In genomic region chr12:92574911-92575570, GRCh38 we compare ENCODE assay signal across 14 cellular contexts.
DNase-seq lines count a peak whose midpoint lies in the region; ATAC-seq, FAIRE-seq and TF ChIP-seq lines count a peak whose summit lies in the region.
"Had no signal": no experiment of that assay in that cellular context is flagged by ENCODE, and none has a peak within 500 bp of the region (broad histone marks: within the 10 kb centered on the region; RNA-seq: fewer than 3 reads in every experiment).

No MANE protein-coding gene starts in this region.

- H3K4me3 Mint-ChIP-seq in activated T-helper 1 cell treated with anti-CD3 and anti-CD28 coated beads, Interleukin-12 subunit alpha, Interleukin-12 subunit beta, Interleukin-2, Interleukin-4 antibody, amounts not matched to agents 30 ng/mL and 10 ng/mL and 1 ng/mL, durations not matched to agents 14 hours and 24 hours and 36 hours, result no peak overlapping the region
- H3K4me3 Mint-ChIP-seq: memory B cell had no signal

- TF ChIP-seq CTCF in IMR-90 (conservative IDR thresholded peaks at IDR 0.05; ENCODE audit: low read depth, low read length), result no peak
- TF ChIP-seq CTCF in GM12878 (IDR thresholded peaks at IDR 0.05 in 2 of 3, conservative IDR thresholded peaks at IDR 0.05 in 1 of 3; ENCODE audit: control insufficient read depth in 2 of 3, extremely low read depth in 1 of 3, insufficient read depth in 1 of 3, low read depth in 3 of 3, low read length in 3 of 3), result no peak
- no peak for TF ChIP-seq CTCF in upper lobe of left lung (IDR thresholded peaks at IDR 0.05)
- no peak for TF ChIP-seq CTCF in GM13976 (IDR thresholded peaks at IDR 0.05; ENCODE audit: borderline replicate concordance, control extremely low read depth, extremely low read depth, insufficient read depth, missing control alignments)

- H2AK5ac ChIP-seq in IMR-90 (ENCODE audit: low read depth, low read length) (no peak overlapping the region; the same call in 1 of the 2 replicates), mesenchymal stem cell (ENCODE audit: low read length, severe bottlenecking) (no peak overlapping the region)

- no peak overlapping the region for H2BK15ac ChIP-seq in IMR-90 (ENCODE audit: low read depth, low read length)
- H2BK15ac ChIP-seq in mesenchymal stem cell (ENCODE audit: low read depth, poor library complexity, severe bottlenecking), result no peak overlapping the region

- H3K18ac ChIP-seq in IMR-90 (ENCODE audit: low read depth, low read length) (no peak overlapping the region), mesenchymal stem cell (ENCODE audit: low read depth in 1 of 2, low read length in 2 of 2) (peak overlapping the region in 1 of 2 experiments; percentile 91)

- no peak overlapping the region for H4K8ac ChIP-seq in IMR-90 (ENCODE audit: low read depth in 2 of 2, low read length in 2 of 2)
- H4K8ac ChIP-seq in mesenchymal stem cell (ENCODE audit: low read length), result no peak overlapping the region

- RAD21 ChIA-PET in GM12878 (lab: Charles Lee; ENCODE audit: unreplicated experiment), result interaction anchor here (0.7 to 2.2 kb wide), 10 partner anchors 9 to 1193 kb away, joined by 3 to 7 read pairs (median 4); no protein-coding TSS in a partner anchor

- BruUV-seq in IMR-90 (replicated peaks; lab: Mats Ljungman, UMichigan) (no TSS peak), GM12878 (replicated peaks; lab: Mats Ljungman, UMichigan) (no TSS peak)

- H4K20me1 ChIP-seq in IMR-90 (ENCODE audit: insufficient read depth, low read length) (no peaks in the 10 kb centered on the region), GM12878 (ENCODE audit: control insufficient read depth, insufficient read depth) (no peaks in the 10 kb centered on the region)

- H4K91ac ChIP-seq in IMR-90 (ENCODE audit: insufficient read depth, low read depth, low read length) (no peak overlapping the region), mesenchymal stem cell (ENCODE audit: low read length) (no peak overlapping the region)

- peaks cover 25% of the 10 kb centered on the region for H3K4me1 Mint-ChIP-seq in activated T-helper 1 cell treated with anti-CD3 and anti-CD28 coated beads, Interleukin-12 subunit alpha, Interleukin-12 subunit beta, Interleukin-2, Interleukin-4 antibody, amounts not matched to agents 30 ng/mL and 10 ng/mL and 1 ng/mL, durations not matched to agents 14 hours and 24 hours and 36 hours (ENCODE audit: low read depth)

- TF ChIP-seq RAD21 in IMR-90 (IDR thresholded peaks at IDR 0.05; ENCODE audit: low read length) (no peak), GM12878 (IDR thresholded peaks at IDR 0.05; ENCODE audit: insufficient read depth, low read depth, low read length) (no peak)

- in situ Hi-C loops in IMR-90 (cut with MboI; ENCODE audit: low sequenced_read_pairs) (loop anchor here (5.0 kb wide), 1 partner anchor 433 kb away; no protein-coding TSS in a partner anchor), GM12878 (cut with MboI) (loop anchor here (5.0 to 25.0 kb wide), 5 partner anchors 72 to 1188 kb away; partner anchors contain the start of gene BTG1), GM13976 (cut with MboI; ENCODE audit: low sequenced_read_pairs, unreplicated experiment) (loop anchor here (25.0 kb wide), 4 partner anchors 113 to 1188 kb away; no protein-coding TSS in a partner anchor)

- no peak overlapping the region for H3K9ac ChIP-seq in IMR-90 (ENCODE audit: low read depth, low read length)
- no peak overlapping the region for H3K9ac ChIP-seq in GM12878 (ENCODE audit: control insufficient read depth, insufficient read depth, low read length)
- no peak overlapping the region for H3K9ac ChIP-seq in mesenchymal stem cell (ENCODE audit: low read length)

- H3K4me3 ChIP-seq in IMR-90 (ENCODE audit: insufficient read depth, low read depth, low read length) (no peak overlapping the region), GM12878 (no peak overlapping the region), mesenchymal stem cell (ENCODE audit: insufficient read depth in 1 of 2, low read depth in 1 of 2, low read length in 2 of 2) (no peak overlapping the region), upper lobe of left lung (no peak overlapping the region)
- H3K4me3 ChIP-seq: pancreas, spleen had no signal

- ATAC-seq in IMR-90 (ENCODE audit: low read depth), result no peak
- peak; percentile 32 for ATAC-seq in GM12878
- ATAC-seq in upper lobe of left lung (ENCODE audit: low FRiP score in 2 of 2), result peak; percentile 45 to 49

- H3K4me1 ChIP-seq in IMR-90 (ENCODE audit: control insufficient read depth, insufficient read depth, low read length) (no peaks in the 10 kb centered on the region), GM12878 (ENCODE audit: control insufficient read depth, insufficient read depth, low read length) (0 out of 2 replicates have a peak, but pooled peaks cover 4% of the 10 kb centered on the region), mesenchymal stem cell (ENCODE audit: control insufficient read depth, insufficient read depth, low read depth, low read length) (peaks cover 3% of the 10 kb centered on the region), upper lobe of left lung (peaks cover 0 to 12% (median 3%) of the 10 kb centered on the region in 4 donors)

- H2BK20ac ChIP-seq in IMR-90 (ENCODE audit: low read depth, low read length), result no peak overlapping the region

- H3K27me3 ChIP-seq in IMR-90 (ENCODE audit: control insufficient read depth, insufficient read depth, low read length) (no peaks in the 10 kb centered on the region), GM12878 (replicated peaks in 1 of 2; ENCODE audit: control insufficient read depth in 2 of 2, insufficient read depth in 2 of 2, low read length in 1 of 2) (no peaks in the 10 kb centered on the region), mesenchymal stem cell (ENCODE audit: control insufficient read depth in 1 of 2, insufficient read depth in 1 of 2, low read length in 2 of 2) (no peaks in the 10 kb centered on the region), upper lobe of left lung (no peaks in the 10 kb centered on the region)
- H3K27me3 ChIP-seq: pancreas, spleen had no signal

- FAIRE-seq in GM12878 (lab: Jason Lieb, UNC), result no peak
- FAIRE-seq: pancreas had no signal

- SMC1A ChIA-PET in GM12878 (lab: Charles Lee; ENCODE audit: uncharacterized antibody, unreplicated experiment), result interaction anchor here (0.7 to 2.5 kb wide), 26 partner anchors 9 to 1193 kb away, joined by 3 to 19 read pairs (median 4); no protein-coding TSS in a partner anchor

- H2BK12ac ChIP-seq in mesenchymal stem cell (ENCODE audit: low read length in 2 of 2), result peak overlapping the region in 1 of 2 experiments; percentile 69

- peak overlapping the region; percentile 16 for H2AFZ ChIP-seq in IMR-90 (replicated peaks; ENCODE audit: low read length, poor library complexity)
- no peak overlapping the region for H2AFZ ChIP-seq in GM12878 (ENCODE audit: control insufficient read depth, low read depth, low read length)
- H2AFZ ChIP-seq in mesenchymal stem cell (ENCODE audit: low read depth, low read length), result peak overlapping the region; percentile 51

- H4K5ac ChIP-seq in IMR-90 (ENCODE audit: low read depth, low read length), result no peak overlapping the region

- H3K9me1 ChIP-seq in IMR-90 (ENCODE audit: insufficient read depth, low read length), result no peaks in the 10 kb centered on the region

- H3K14ac ChIP-seq in IMR-90 (replicated peaks; ENCODE audit: low read depth, low read length) (no peak overlapping the region), mesenchymal stem cell (ENCODE audit: low read length in 2 of 2) (peak overlapping the region in 1 of 2 experiments; percentile 68)

- H3K4me2 ChIP-seq in IMR-90 (ENCODE audit: low read depth, low read length) (no peak overlapping the region), GM12878 (ENCODE audit: control insufficient read depth, insufficient read depth) (no peak overlapping the region), mesenchymal stem cell (ENCODE audit: low read length, poor library complexity, severe bottlenecking) (no peak overlapping the region)

- no peak overlapping the region for H3K56ac ChIP-seq in IMR-90 (ENCODE audit: extremely low read depth, insufficient read depth, low read length)

- H3K23ac ChIP-seq in IMR-90 (ENCODE audit: low read depth, low read length) (no peak overlapping the region), mesenchymal stem cell (ENCODE audit: low read length in 2 of 2) (no peak overlapping the region)

- no peaks in the 10 kb centered on the region for H3K9me3 Mint-ChIP-seq in activated T-helper 1 cell treated with anti-CD3 and anti-CD28 coated beads, Interleukin-12 subunit alpha, Interleukin-12 subunit beta, Interleukin-2, Interleukin-4 antibody, amounts not matched to agents 30 ng/mL and 10 ng/mL and 1 ng/mL, durations not matched to agents 14 hours and 24 hours and 36 hours

- no peak overlapping the region for H2AK9ac ChIP-seq in IMR-90 (replicated peaks; ENCODE audit: low read depth, low read length, poor library complexity)

- H2BK120ac ChIP-seq in IMR-90 (ENCODE audit: low read depth, low read length), result no peak overlapping the region
- no peak overlapping the region for H2BK120ac ChIP-seq in mesenchymal stem cell (ENCODE audit: low read depth, low read length)

- H3K4ac ChIP-seq in IMR-90 (ENCODE audit: low read depth, low read length) (no peak overlapping the region), mesenchymal stem cell (ENCODE audit: low read depth in 1 of 2, low read length in 2 of 2) (peak overlapping the region in 1 of 2 experiments; percentile 67)

- H3K27me3 Mint-ChIP-seq in activated T-helper 1 cell treated with anti-CD3 and anti-CD28 coated beads, Interleukin-12 subunit alpha, Interleukin-12 subunit beta, Interleukin-2, Interleukin-4 antibody, amounts not matched to agents 30 ng/mL and 10 ng/mL and 1 ng/mL, durations not matched to agents 14 hours and 24 hours and 36 hours (ENCODE audit: insufficient read depth), result no peaks in the 10 kb centered on the region
- H3K27me3 Mint-ChIP-seq: memory B cell had no signal

- dilution Hi-C loops in IMR-90 (cut with HindIII; ENCODE audit: low sequenced_read_pairs, unreplicated experiment), result no loop called here

- TF ChIP-seq POLR2A in IMR-90 (IDR thresholded peaks at IDR 0.05; ENCODE audit: low read depth, low read length), result no peak
- no peak for TF ChIP-seq POLR2A in GM12878 (IDR thresholded peaks at IDR 0.05; ENCODE audit: low read depth, low read length)
- no peak for TF ChIP-seq POLR2A in upper lobe of left lung (IDR thresholded peaks at IDR 0.05)

- H3K79me2 ChIP-seq in GM12878 (ENCODE audit: control insufficient read depth, insufficient read depth, low read length), result no peaks in the 10 kb centered on the region; the same call in 1 of the 2 replicates

- H3K36me3 Mint-ChIP-seq in activated T-helper 1 cell treated with anti-CD3 and anti-CD28 coated beads, Interleukin-12 subunit alpha, Interleukin-12 subunit beta, Interleukin-2, Interleukin-4 antibody, amounts not matched to agents 30 ng/mL and 10 ng/mL and 1 ng/mL, durations not matched to agents 14 hours and 24 hours and 36 hours (ENCODE audit: low read depth), result peaks cover 4% of the 10 kb centered on the region

- no peak overlapping the region for H2BK5ac ChIP-seq in IMR-90 (ENCODE audit: low read depth, low read length, poor library complexity, severe bottlenecking)
- no peak overlapping the region for H2BK5ac ChIP-seq in mesenchymal stem cell (ENCODE audit: low read depth, low read length, poor library complexity, severe bottlenecking)

- TF ChIP-seq EP300 in GM12878 (IDR thresholded peaks at IDR 0.05; ENCODE audit: borderline replicate concordance in 1 of 2, control insufficient read depth in 1 of 2, low read depth in 2 of 2, low read length in 2 of 2), result no peak
- no peak for TF ChIP-seq EP300 in upper lobe of left lung (IDR thresholded peaks at IDR 0.05)

- no peak overlapping the region for H3K27ac Mint-ChIP-seq in activated T-helper 1 cell treated with anti-CD3 and anti-CD28 coated beads, Interleukin-12 subunit alpha, Interleukin-12 subunit beta, Interleukin-2, Interleukin-4 antibody, amounts not matched to agents 30 ng/mL and 10 ng/mL and 1 ng/mL, durations not matched to agents 14 hours and 24 hours and 36 hours
- H3K27ac Mint-ChIP-seq: memory B cell had no signal

- POLR2A ChIA-PET in IMR-90 (lab: Charles Lee; ENCODE audit: unreplicated experiment), result no interaction called here
- POLR2A ChIA-PET in GM12878 (lab: Charles Lee), result interaction anchor here (1.2 kb wide), 1 partner anchor 19 kb away, joined by 4 read pairs; no protein-coding TSS in a partner anchor

- H3K27ac ChIP-seq in IMR-90 (ENCODE audit: insufficient read depth, low read length), result no peak overlapping the region
- H3K27ac ChIP-seq in GM12878 (ENCODE audit: control insufficient read depth, insufficient read depth), result no peak overlapping the region
- no peak overlapping the region for H3K27ac ChIP-seq in mesenchymal stem cell (ENCODE audit: low read length, poor library complexity, severe bottlenecking)
- H3K27ac ChIP-seq in upper lobe of left lung, result peak overlapping the region in 2 of 4 donors; percentile 24 to 32
- H3K27ac ChIP-seq: C4-2B had no signal

- no peaks in the 10 kb centered on the region for H3K9me3 ChIP-seq in IMR-90 (ENCODE audit: control insufficient read depth, insufficient read depth, low read length)
- H3K9me3 ChIP-seq in GM12878 (replicated peaks; ENCODE audit: control insufficient read depth, insufficient read depth, low read length), result no peaks in the 10 kb centered on the region; the same call in 1 of the 3 replicates
- no peaks in the 10 kb centered on the region for H3K9me3 ChIP-seq in mesenchymal stem cell (ENCODE audit: control insufficient read depth, low read length)
- H3K9me3 ChIP-seq in upper lobe of left lung, result no peaks in the 10 kb centered on the region
- H3K9me3 ChIP-seq: pancreas, spleen had no signal

- CTCF ChIA-PET in IMR-90 (lab: Yijun Ruan, JAX), result no interaction called here
- CTCF ChIA-PET in GM12878 (lab: Yijun Ruan, JAX), result interaction anchor here (0.6 to 3.2 kb wide), 19 partner anchors 8 to 1193 kb away, joined by 3 to 29 read pairs (median 4); no protein-coding TSS in a partner anchor

- H3K36me3 ChIP-seq in IMR-90 (ENCODE audit: control insufficient read depth, insufficient read depth, low read length), result no peaks in the 10 kb centered on the region
- peaks cover 0 to 4% of the 10 kb centered on the region in 2 experiments; a peak in 1 of 4 replicates for H3K36me3 ChIP-seq in GM12878 (ENCODE audit: control insufficient read depth in 2 of 2, insufficient read depth in 2 of 2, low read length in 1 of 2)
- no peaks in the 10 kb centered on the region for H3K36me3 ChIP-seq in mesenchymal stem cell (ENCODE audit: control insufficient read depth in 1 of 2, insufficient read depth in 2 of 2, low read depth in 1 of 2, low read length in 2 of 2)
- no peaks in the 10 kb centered on the region for H3K36me3 ChIP-seq in upper lobe of left lung
- H3K36me3 ChIP-seq: pancreas, spleen had no signal

- H3K79me1 ChIP-seq in IMR-90 (ENCODE audit: low read depth in 1 of 2, low read length in 2 of 2) (no peaks in the 10 kb centered on the region), mesenchymal stem cell (replicated peaks; ENCODE audit: low read length, poor library complexity, severe bottlenecking) (no peaks in the 10 kb centered on the region)

- intact Hi-C loops in IMR-90 (cut with micrococcal nuclease), result loop anchor here (1.0 to 5.0 kb wide), 2 partner anchors 32 to 75 kb away; no protein-coding TSS in a partner anchor
- intact Hi-C loops in GM12878 (cut with micrococcal nuclease; ENCODE audit: unreplicated experiment), result loop anchor here (1.0 to 10.0 kb wide), 4 partner anchors 75 to 998 kb away; no protein-coding TSS in a partner anchor
- intact Hi-C loops in activated T-helper 1 cell treated with anti-CD3 and anti-CD28 coated beads, Interleukin-12 subunit alpha, Interleukin-12 subunit beta, Interleukin-2, Interleukin-4 antibody, amounts not matched to agents 30 ng/mL and 10 ng/mL and 1 ng/mL, durations not matched to agents 14 hours and 24 hours and 36 hours (cut with micrococcal nuclease), result loop anchor here (1.0 to 5.0 kb wide), 4 partner anchors 32 to 1213 kb away; no protein-coding TSS in a partner anchor

- DNase-seq in IMR-90 (no peak), GM12878 (ENCODE audit: low read depth, low spot score) (no peak), mesenchymal stem cell (no peak), upper lobe of left lung (no peak), activated T-cell treated with anti-CD3 and anti-CD28 coated beads for 4 hours (no peak), GM13976 (ENCODE audit: low spot score) (no peak)
- DNase-seq in activated T-helper 1 cell treated with anti-CD3 and anti-CD28 coated beads, Interleukin-12 subunit alpha, Interleukin-12 subunit beta, Interleukin-2, Interleukin-4 antibody, amounts not matched to agents 30 ng/mL and 10 ng/mL and 1 ng/mL, durations not matched to agents 14 hours and 24 hours and 36 hours (ENCODE audit: low spot score), result no peak
- DNase-seq: activated CD4-positive, alpha-beta T cell treated with anti-CD3 and anti-CD28 coated beads for 48 hours; DMS79; NCI-H1436; pancreas; spleen had no signal

- 88% methylated on average over 5 of the region's 6 CpGs; no CpG with 5 or more reads in 1 of the 2 experiments for WGBS in IMR-90 (ENCODE audit: extremely low coverage in 2 of 2, insufficient read length in 1 of 2), 2 experiments
- 89% methylated on average over 6 of the region's 6 CpGs for WGBS in GM12878 (ENCODE audit: insufficient coverage, insufficient replicate concordance, low lambda C conversion rate, missing lambda C conversion rate)
- 94% methylated on average over 6 of the region's 6 CpGs for WGBS in mesenchymal stem cell
- WGBS in upper lobe of left lung, 2 donors, result 82 to 89% methylated on average over 6 of the region's 6 CpGs
